ENCODE assay signal across 8 cellular contexts in the genomic region with DNA sequence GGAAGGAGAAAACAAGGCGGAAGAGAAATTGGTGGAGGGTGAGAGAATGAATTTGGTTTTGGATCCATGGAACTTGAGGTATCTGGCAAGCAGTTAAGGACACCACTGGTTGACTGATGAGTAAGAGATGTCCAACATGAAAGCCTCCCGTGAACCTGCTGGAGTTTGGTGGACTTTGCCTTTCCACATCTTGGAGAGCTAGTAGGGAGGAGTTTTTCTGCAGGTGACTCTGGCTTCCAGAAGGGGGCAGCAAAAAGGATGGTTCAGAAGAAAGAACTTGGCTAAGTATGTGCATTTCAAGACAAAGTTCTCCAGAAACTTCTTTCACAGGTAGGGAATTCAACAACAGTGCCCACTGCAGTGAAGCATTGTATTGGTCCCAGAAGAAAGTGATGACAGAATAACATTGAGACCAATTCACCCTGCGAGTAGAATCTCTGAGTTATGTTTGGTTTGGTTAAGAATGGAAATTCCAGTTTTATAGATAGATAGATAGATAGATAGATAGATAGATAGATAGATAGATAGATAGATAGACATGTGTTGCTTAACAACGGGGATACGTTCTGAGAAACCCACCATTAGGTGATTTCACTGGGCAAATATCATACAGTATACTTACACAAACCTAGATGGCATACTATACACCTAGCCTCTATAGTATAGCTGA. TPM values are rescaled to one million over a fixed set of nuclear protein-coding genes. Genes with fewer than 3 reads are reported as not detected.
DNase-seq lines count a peak whose midpoint lies in the region; ATAC-seq and TF ChIP-seq lines count a peak whose summit lies in the region.

No MANE protein-coding gene starts in this region.

- no peak overlapping the region for H2BK15ac ChIP-seq in mesendoderm (replicated peaks; ENCODE audit: low read depth)

- no peak overlapping the region for H2BK120ac ChIP-seq in mesendoderm (ENCODE audit: low read depth, low read length)

- H3K56ac ChIP-seq in mesendoderm (ENCODE audit: low read length), result no peak overlapping the region

- H3K4me1 ChIP-seq in mesendoderm (ENCODE audit: control insufficient read depth, low read depth, low read length), result no peaks in the 10 kb centered on the region

- in situ Hi-C loops in astrocyte of the spinal cord (cut with HindIII; ENCODE audit: low sequenced_read_pairs), result no loop called here

- H3K4me1 Mint-ChIP-seq in activated T-helper 17 cell treated with anti-CD3 and anti-CD28 coated beads, Interleukin-2, amount 50 U/mL, for 72 hours, result peaks cover 7% of the 10 kb centered on the region

- no peak overlapping the region for H3K4me2 ChIP-seq in mesendoderm (ENCODE audit: low read length)

- H3K4ac ChIP-seq in mesendoderm (ENCODE audit: low read depth, low read length), result no peak overlapping the region

- no peaks in the 10 kb centered on the region for H3K27me3 ChIP-seq in mesendoderm (ENCODE audit: insufficient read depth, low read length, poor library complexity)

- H3K27ac ChIP-seq in mesendoderm (ENCODE audit: low read depth, low read length), result no peak overlapping the region

- peak; percentile 2 for DNase-seq in stimulated activated CD4-positive, alpha-beta T cell treated with anti-CD3 and anti-CD28 coated beads, Interleukin-15, amount 100 ng/mL, for 24 hours
- DNase-seq in stimulated activated CD4-positive, alpha-beta T cell treated with anti-CD3 and anti-CD28 coated beads, Interleukin-1b, Interleukin-23, amount 100 ng/mL, for 48 hours, result no peak
- DNase-seq in LoVo (ENCODE audit: low spot score) (peak; percentile 18), astrocyte of the spinal cord (ENCODE audit: low read depth, low spot score) (peak; percentile 20), mesendoderm (peak; percentile 71), GOT3 (lab: John Stamatoyannopoulos, UW) (no peak)

- no peak overlapping the region for H3K27ac Mint-ChIP-seq in activated T-helper 17 cell treated with anti-CD3 and anti-CD28 coated beads, Interleukin-2, amount 50 U/mL, for 72 hours

- H4K8ac ChIP-seq in mesendoderm (ENCODE audit: low read depth, low read length), result no peak overlapping the region

- H3K36me3 ChIP-seq in mesendoderm (ENCODE audit: control insufficient read depth, insufficient read depth, low read length), result no peaks in the 10 kb centered on the region

- H2AK5ac ChIP-seq in mesendoderm (ENCODE audit: low read length), result no peak overlapping the region

- no peaks in the 10 kb centered on the region for H3K79me1 ChIP-seq in mesendoderm (ENCODE audit: low read length)

- H3K36me3 Mint-ChIP-seq in activated T-helper 17 cell treated with anti-CD3 and anti-CD28 coated beads, Interleukin-2, amount 50 U/mL, for 72 hours (ENCODE audit: low read depth), result no peaks in the 10 kb centered on the region

- no peaks in the 10 kb centered on the region for H3K9me3 Mint-ChIP-seq in activated T-helper 17 cell treated with anti-CD3 and anti-CD28 coated beads, Interleukin-2, amount 50 U/mL, for 72 hours

- no peak overlapping the region for H3K4me3 ChIP-seq in astrocyte of the spinal cord (ENCODE audit: low read depth, low read length)
- H3K4me3 ChIP-seq in mesendoderm (ENCODE audit: low read length), result no peak overlapping the region

- no peak overlapping the region for H3K23ac ChIP-seq in mesendoderm (ENCODE audit: low read length)

- peaks cover 5% of the 10 kb centered on the region for H3K27me3 Mint-ChIP-seq in activated T-helper 17 cell treated with anti-CD3 and anti-CD28 coated beads, Interleukin-2, amount 50 U/mL, for 72 hours

- ATAC-seq in GM18909 (IDR thresholded peaks at IDR 0.05; ENCODE audit: poor library complexity, unreplicated experiment), result no peak
- ATAC-seq in activated T-helper 17 cell treated with anti-CD3 and anti-CD28 coated beads, Interleukin-2, amount 50 U/mL, for 72 hours (replicated peaks), result no peak

- no peak overlapping the region for H4K5ac ChIP-seq in mesendoderm (ENCODE audit: low read length)

- no peak overlapping the region for H2BK5ac ChIP-seq in mesendoderm (ENCODE audit: low read length)

- no peak overlapping the region for H3K9ac ChIP-seq in mesendoderm (ENCODE audit: low read length)

- no peak overlapping the region for H3K18ac ChIP-seq in mesendoderm (ENCODE audit: low read length)

- peak; percentile 72 for TF ChIP-seq CTCF in astrocyte of the spinal cord (IDR thresholded peaks at IDR 0.05; ENCODE audit: low read depth, low read length)

- no peaks in the 10 kb centered on the region for H3K79me2 ChIP-seq in mesendoderm (ENCODE audit: control insufficient read depth, insufficient read depth, low read length)

- H3K4me3 Mint-ChIP-seq in activated T-helper 17 cell treated with anti-CD3 and anti-CD28 coated beads, Interleukin-2, amount 50 U/mL, for 72 hours, result no peak overlapping the region

- 100% methylated on average over 1 of the region's 5 CpGs for WGBS in mesendoderm (ENCODE audit: extremely low coverage, insufficient coverage, low lambda C conversion rate)

RNA-seq across cellular contexts. Expression of a gene that starts 28.5 kb away (rescaled TPM):
- polyA plus RNA-seq in mesendoderm (2013, experiment 1 of 2), result 0.15 TPM
- polyA plus RNA-seq in mesendoderm (2013, experiment 2 of 2), result 0.11 TPM
- total RNA-seq in activated T-helper 17 cell treated with anti-CD3 and anti-CD28 coated beads, Interleukin-2, amount 50 U/mL, for 72 hours, result under 1 TPM; 0.11 to 0.26 TPM

RNA-seq across cellular contexts. Expression of a gene that starts 28.6 kb away (rescaled TPM):
- polyA plus RNA-seq in mesendoderm (2013, experiment 1 of 2), result 13.3 TPM
- 13.0 TPM for polyA plus RNA-seq in mesendoderm (2013, experiment 2 of 2)
- total RNA-seq in activated T-helper 17 cell treated with anti-CD3 and anti-CD28 coated beads, Interleukin-2, amount 50 U/mL, for 72 hours, result 10 to 100 TPM; 10.5 to 18.9 TPM

Comparison
In these comparisons a context has a peak if more than half of its experiments do, and no peak if none do; other contexts are left out.
1. DNase-seq: peak in stimulated activated CD4-positive, alpha-beta T cell treated with anti-CD3 and anti-CD28 coated beads, Interleukin-15, amount 100 ng/mL, for 24 hours (single experiment), LoVo (single experiment), astrocyte of the spinal cord (single experiment) and mesendoderm (single experiment); none in stimulated activated CD4-positive, alpha-beta T cell treated with anti-CD3 and anti-CD28 coated beads, Interleukin-1b, Interleukin-23, amount 100 ng/mL, for 48 hours (single experiment) and GOT3 (single experiment).